Comparison of ENCODE assay signal across 20 cellular contexts in the genomic region with DNA sequence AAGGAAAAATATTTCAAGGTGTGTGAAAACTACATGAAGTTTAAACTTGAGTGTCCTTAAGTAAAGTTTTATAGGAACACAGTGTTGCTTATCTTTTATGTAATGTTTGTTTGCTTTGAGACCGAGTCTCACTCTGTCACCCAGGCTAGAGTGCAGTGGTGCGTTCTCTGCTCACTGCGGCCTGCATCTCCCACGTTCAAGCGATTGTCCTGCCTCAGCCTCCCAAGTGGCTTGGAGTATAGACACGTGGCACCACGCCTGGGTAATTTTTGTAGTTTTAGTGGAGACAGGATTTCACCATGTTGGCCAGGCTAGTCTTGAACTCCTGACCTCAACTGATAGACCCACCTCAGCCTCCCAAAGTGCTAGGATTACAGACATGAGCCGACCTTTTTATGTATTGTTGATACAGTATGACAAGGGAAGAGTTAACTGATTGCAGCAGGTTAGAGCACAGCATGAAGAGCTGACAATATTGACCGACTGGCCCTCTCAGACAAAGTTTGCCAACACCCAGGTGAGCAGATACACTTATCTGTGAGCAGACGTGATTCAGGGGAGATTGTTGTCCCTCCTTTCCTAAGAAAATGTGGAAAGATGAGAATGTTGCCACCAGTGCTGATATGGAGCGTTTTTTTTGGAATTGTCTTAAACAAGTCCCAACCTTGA.
"Had no signal": no experiment of that assay in that cellular context is flagged by ENCODE, and none has a peak within 500 bp of the region (broad histone marks: within the 10 kb centered on the region; RNA-seq: fewer than 3 reads in every experiment).

No MANE protein-coding gene starts in this region.

- H3K4me1 ChIP-seq: gastrocnemius medialis, heart right ventricle, right atrium auricular region, suprapubic skin, tibial artery, upper lobe of left lung, vagina had no signal

- H3K27me3 ChIP-seq: gastrocnemius medialis, heart right ventricle, neutrophil, right atrium auricular region, suprapubic skin, tibial artery, upper lobe of left lung, vagina had no signal

- H3K9me3 ChIP-seq: gastrocnemius medialis, heart right ventricle, neutrophil, right atrium auricular region, suprapubic skin, tibial artery, upper lobe of left lung, vagina had no signal

- ATAC-seq: esophagus mucosa; gastrocnemius medialis; heart right ventricle; naive thymus-derived CD4-positive, alpha-beta T cell; stimulated activated effector memory CD8-positive, alpha-beta T cell treated with anti-CD3 and anti-CD28 coated beads, Interleukin-12 subunit alpha, Interleukin-12 subunit beta, amount 100 ng/mL, for 72 hours; stimulated activated naive CD8-positive, alpha-beta T cell treated with anti-CD3 and anti-CD28 coated beads, Interleukin-15, Interleukin-2, amounts not matched to agents 100 U/mL and 50 U/mL, for 24 hours had no signal

- H3K4me3 ChIP-seq: coronary artery, gastrocnemius medialis, heart right ventricle, right atrium auricular region, suprapubic skin, tibial artery, upper lobe of left lung, vagina had no signal

- DNase-seq: effector CD8-positive, alpha-beta T cell; gastrocnemius medialis; heart right ventricle; hypothalamus; kidney glomerular epithelial cell; mammary epithelial cell; naive thymus-derived CD4-positive, alpha-beta T cell; posterior cingulate gyrus; stimulated activated CD4-positive, alpha-beta T cell treated with anti-CD3 and anti-CD28 coated beads, Interleukin-4, amount 100 ng/mL, for 1 hour; stimulated activated CD8-positive, alpha-beta memory T cell treated with anti-CD3 and anti-CD28 coated beads, Interleukin-4, amount 100 ng/mL, for 48 hours; stimulated activated naive CD8-positive, alpha-beta T cell treated with anti-CD3 and anti-CD28 coated beads, Interleukin-15, Interleukin-2, amounts not matched to agents 100 U/mL and 50 U/mL, for 24 hours; tibial artery had no signal

- H3K27ac ChIP-seq: coronary artery, gastrocnemius medialis, heart right ventricle, neutrophil, right atrium auricular region, suprapubic skin, tibial artery, upper lobe of left lung, vagina had no signal

- H3K36me3 ChIP-seq: gastrocnemius medialis, heart right ventricle, neutrophil, right atrium auricular region, suprapubic skin, tibial artery, upper lobe of left lung, vagina had no signal
